Comparison of ENCODE assay signal across 23 cellular contexts in genomic region chr3:42403737-42404136, GRCh38. TPM values are rescaled to one million over a fixed set of nuclear protein-coding genes. Genes with fewer than 3 reads are reported as not detected.
"Had no signal": no experiment of that assay in that cellular context is flagged by ENCODE, and none has a peak within 500 bp of the region (broad histone marks: within the 10 kb centered on the region; RNA-seq: fewer than 3 reads in every experiment).

No MANE protein-coding gene starts in this region.

- H3K36me3 Mint-ChIP-seq: activated CD4-positive, alpha-beta memory T cell treated with anti-CD3 and anti-CD28 coated beads for 36 hours; activated naive CD4-positive, alpha-beta T cell treated with anti-CD3 and anti-CD28 coated beads, Interleukin-2, amount 50 U/mL, for 24 hours; brain had no signal

- H3K27ac ChIP-seq: colonic mucosa, left lung, tibial nerve, vagina had no signal

- H3K4me1 ChIP-seq: colonic mucosa, left lung, tibial nerve, vagina had no signal

- DNase-seq: activated CD4-positive, alpha-beta memory T cell treated with anti-CD3 and anti-CD28 coated beads for 36 hours; activated T-cell treated with anti-CD3 and anti-CD28 coated beads, Interleukin-2, amount 50 U/mL, for 4 hours; amygdala; central memory CD4-positive, alpha-beta T cell; colonic mucosa; endodermal cell; foreskin melanocyte; glutamatergic neuron; kidney; left lung; occipital lobe; stimulated activated CD4-positive, alpha-beta T cell treated with anti-CD3 and anti-CD28 coated beads, Interleukin-1b, Interleukin-23, amount 100 ng/mL, for 48 hours; stimulated activated naive CD4-positive, alpha-beta T cell treated with Interleukin-2 at 50 U/mL for 16 hours had no signal

- H3K36me3 ChIP-seq: colonic mucosa, left lung, tibial nerve, vagina had no signal

- H3K4me1 Mint-ChIP-seq: brain, endodermal cell had no signal

- H3K4me3 ChIP-seq: colonic mucosa, left lung, tibial nerve, vagina had no signal

- H3K27me3 Mint-ChIP-seq: activated CD4-positive, alpha-beta memory T cell treated with anti-CD3 and anti-CD28 coated beads for 36 hours; activated naive CD4-positive, alpha-beta T cell treated with anti-CD3 and anti-CD28 coated beads, Interleukin-2, amount 50 U/mL, for 24 hours had no signal

- H3K27ac Mint-ChIP-seq: activated CD4-positive, alpha-beta memory T cell treated with anti-CD3 and anti-CD28 coated beads for 36 hours; activated naive CD4-positive, alpha-beta T cell treated with anti-CD3 and anti-CD28 coated beads, Interleukin-2, amount 50 U/mL, for 24 hours; brain; endodermal cell; progenitor cell of endocrine pancreas; T-helper 2 cell treated with Interferon-gamma antibody and Interleukin-4, amounts not matched to agents 5 μg/mL and 100 μg/mL, for 36 hours had no signal

- H3K27me3 ChIP-seq: colonic mucosa, left lung, tibial nerve, vagina had no signal

- H3K9me3 ChIP-seq: colonic mucosa, left lung, tibial nerve, vagina had no signal

- H3K9me3 Mint-ChIP-seq: activated CD4-positive, alpha-beta memory T cell treated with anti-CD3 and anti-CD28 coated beads for 36 hours; activated T-cell treated with anti-CD3 and anti-CD28 coated beads, Interleukin-2, amount 50 U/mL, for 4 hours; T-helper 2 cell treated with Interferon-gamma antibody and Interleukin-4, amounts not matched to agents 5 μg/mL and 100 μg/mL, for 36 hours had no signal

- H3K4me3 Mint-ChIP-seq: activated CD4-positive, alpha-beta memory T cell treated with anti-CD3 and anti-CD28 coated beads for 36 hours; activated naive CD4-positive, alpha-beta T cell treated with anti-CD3 and anti-CD28 coated beads, Interleukin-2, amount 50 U/mL, for 24 hours; activated T-cell treated with anti-CD3 and anti-CD28 coated beads, Interleukin-2, amount 50 U/mL, for 4 hours; brain; endodermal cell; T-helper 2 cell treated with Interferon-gamma antibody and Interleukin-4, amounts not matched to agents 5 μg/mL and 100 μg/mL, for 36 hours had no signal

- ATAC-seq: activated T-cell treated with anti-CD3 and anti-CD28 coated beads, Interleukin-2, amount 50 U/mL, for 4 hours; left lung had no signal

RNA-seq across cellular contexts. Expression of gene LYZL4, which starts 6.7 kb away (rescaled TPM):
- total RNA-seq: activated CD4-positive, alpha-beta memory T cell treated with anti-CD3 and anti-CD28 coated beads for 36 hours; activated T-cell treated with anti-CD3 and anti-CD28 coated beads, Interleukin-2, amount 50 U/mL, for 4 hours; colonic mucosa; endodermal cell; epithelial cell of proximal tubule; fibroblast of lung; kidney; left lung; myocyte; occipital lobe; progenitor cell of endocrine pancreas; tibial nerve; vagina had no signal
- polyA plus RNA-seq: fibroblast of lung, neural cell had no signal
